In the genomic region with DNA sequence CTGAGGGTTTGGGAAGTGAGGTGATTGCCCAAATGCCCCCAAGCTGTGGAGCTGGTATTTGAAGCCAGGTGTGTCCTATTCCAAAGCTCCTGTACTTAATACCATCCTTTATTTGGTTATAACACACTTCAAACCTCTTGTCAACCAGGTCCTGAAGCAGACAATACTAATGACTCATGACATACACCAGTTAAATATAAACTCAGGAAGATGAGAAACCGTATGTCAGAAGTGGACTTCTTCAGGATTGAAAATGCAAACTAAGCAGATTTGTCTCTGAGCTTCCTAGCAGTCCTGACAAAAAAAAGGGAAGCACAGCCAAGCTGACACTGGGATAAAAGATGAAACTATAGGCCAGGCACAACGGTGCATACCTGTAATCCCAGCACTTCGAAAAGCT, we compare ENCODE assay signal across 2 cellular contexts.
A peak's percentile ranks its signal among the peaks of the same experiment; 100 is the strongest.
TF ChIP-seq lines count a peak whose summit lies in the region.

No MANE protein-coding gene starts in this region.

TF ChIP-seq in endothelial cell of umbilical vein, 7 proteins besides CTCF, POLR2A, EP300 and RAD21 (continued from another document):
- TF ChIP-seq FOS (IDR thresholded peaks at IDR 0.05; ENCODE audit: borderline replicate concordance, insufficient read depth, low read length): peak; percentile 9

TF ChIP-seq in GM23338, 12 proteins besides CTCF, POLR2A, EP300 and RAD21:
- TF ChIP-seq, protein P1, sequence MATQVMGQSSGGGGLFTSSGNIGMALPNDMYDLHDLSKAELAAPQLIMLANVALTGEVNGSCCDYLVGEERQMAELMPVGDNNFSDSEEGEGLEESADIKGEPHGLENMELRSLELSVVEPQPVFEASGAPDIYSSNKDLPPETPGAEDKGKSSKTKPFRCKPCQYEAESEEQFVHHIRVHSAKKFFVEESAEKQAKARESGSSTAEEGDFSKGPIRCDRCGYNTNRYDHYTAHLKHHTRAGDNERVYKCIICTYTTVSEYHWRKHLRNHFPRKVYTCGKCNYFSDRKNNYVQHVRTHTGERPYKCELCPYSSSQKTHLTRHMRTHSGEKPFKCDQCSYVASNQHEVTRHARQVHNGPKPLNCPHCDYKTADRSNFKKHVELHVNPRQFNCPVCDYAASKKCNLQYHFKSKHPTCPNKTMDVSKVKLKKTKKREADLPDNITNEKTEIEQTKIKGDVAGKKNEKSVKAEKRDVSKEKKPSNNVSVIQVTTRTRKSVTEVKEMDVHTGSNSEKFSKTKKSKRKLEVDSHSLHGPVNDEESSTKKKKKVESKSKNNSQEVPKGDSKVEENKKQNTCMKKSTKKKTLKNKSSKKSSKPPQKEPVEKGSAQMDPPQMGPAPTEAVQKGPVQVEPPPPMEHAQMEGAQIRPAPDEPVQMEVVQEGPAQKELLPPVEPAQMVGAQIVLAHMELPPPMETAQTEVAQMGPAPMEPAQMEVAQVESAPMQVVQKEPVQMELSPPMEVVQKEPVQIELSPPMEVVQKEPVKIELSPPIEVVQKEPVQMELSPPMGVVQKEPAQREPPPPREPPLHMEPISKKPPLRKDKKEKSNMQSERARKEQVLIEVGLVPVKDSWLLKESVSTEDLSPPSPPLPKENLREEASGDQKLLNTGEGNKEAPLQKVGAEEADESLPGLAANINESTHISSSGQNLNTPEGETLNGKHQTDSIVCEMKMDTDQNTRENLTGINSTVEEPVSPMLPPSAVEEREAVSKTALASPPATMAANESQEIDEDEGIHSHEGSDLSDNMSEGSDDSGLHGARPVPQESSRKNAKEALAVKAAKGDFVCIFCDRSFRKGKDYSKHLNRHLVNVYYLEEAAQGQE (IDR thresholded peaks at IDR 0.05; ENCODE audit: unreplicated experiment): no peak
- TF ChIP-seq ZNF114 (CRISPR knock-in tag; IDR thresholded peaks at IDR 0.05) (no peak), EZH2phosphoT487 (IDR thresholded peaks at IDR 0.05; ENCODE audit: unreplicated experiment) (no peak), POLR2AphosphoS5 (IDR thresholded peaks at IDR 0.05; ENCODE audit: low read depth) (no peak), ZNF462 (CRISPR knock-in tag; IDR thresholded peaks at IDR 0.05) (no peak), CREB1 (CRISPR knock-in tag; IDR thresholded peaks at IDR 0.05; ENCODE audit: low read depth) (no peak), NANOG (IDR thresholded peaks at IDR 0.05; ENCODE audit: borderline replicate concordance) (no peak), JUNB (IDR thresholded peaks at IDR 0.05; ENCODE audit: unreplicated experiment) (no peak), ZNF331 (CRISPR knock-in tag; IDR thresholded peaks at IDR 0.05; ENCODE audit: low read depth) (no peak), EZH2 (IDR thresholded peaks at IDR 0.05; ENCODE audit: low read depth, unreplicated experiment) (no peak), STAT1 (IDR thresholded peaks at IDR 0.05; ENCODE audit: unreplicated experiment) (no peak)
- TF ChIP-seq, protein P2, sequence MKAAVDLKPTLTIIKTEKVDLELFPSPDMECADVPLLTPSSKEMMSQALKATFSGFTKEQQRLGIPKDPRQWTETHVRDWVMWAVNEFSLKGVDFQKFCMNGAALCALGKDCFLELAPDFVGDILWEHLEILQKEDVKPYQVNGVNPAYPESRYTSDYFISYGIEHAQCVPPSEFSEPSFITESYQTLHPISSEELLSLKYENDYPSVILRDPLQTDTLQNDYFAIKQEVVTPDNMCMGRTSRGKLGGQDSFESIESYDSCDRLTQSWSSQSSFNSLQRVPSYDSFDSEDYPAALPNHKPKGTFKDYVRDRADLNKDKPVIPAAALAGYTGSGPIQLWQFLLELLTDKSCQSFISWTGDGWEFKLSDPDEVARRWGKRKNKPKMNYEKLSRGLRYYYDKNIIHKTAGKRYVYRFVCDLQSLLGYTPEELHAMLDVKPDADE (IDR thresholded peaks at IDR 0.05): no peak
